In genomic region chr13:83515267-83515666, GRCh38 we compare ENCODE assay signal across 24 cellular contexts.
DNase-seq lines count a peak whose midpoint lies in the region; ATAC-seq, FAIRE-seq and TF ChIP-seq lines count a peak whose summit lies in the region.
"Had no signal": no experiment of that assay in that cellular context is flagged by ENCODE, and none has a peak within 500 bp of the region (broad histone marks: within the 10 kb centered on the region; RNA-seq: fewer than 3 reads in every experiment).

No MANE protein-coding gene starts in this region.

- H3K4me3 Mint-ChIP-seq in nephron progenitor cell = no peak overlapping the region
- H3K4me3 Mint-ChIP-seq: activated naive CD8-positive, alpha-beta T cell treated with anti-CD3 and anti-CD28 coated beads for 36 hours; activated T-cell treated with anti-CD3 and anti-CD28 coated beads, Interleukin-2, amount 50 U/mL, for 4 hours; CD4-positive, CD25-positive, alpha-beta regulatory T cell; neural crest cell had no signal

- DNase-seq in GM03348 (ENCODE audit: low spot score) (peak; percentile 42), MG63 (peak; percentile 5), bronchial epithelial cell (ENCODE audit: low read depth) (peak; percentile 76), nephron progenitor cell (no peak), NK-92 (lab: John Stamatoyannopoulos, UW; ENCODE audit: unreplicated experiment) (no peak)
- DNase-seq: activated CD4-positive, alpha-beta T cell treated with anti-CD3 and anti-CD28 coated beads, Interleukin-2, amount 50 U/mL, for 48 hours; activated naive CD8-positive, alpha-beta T cell treated with anti-CD3 and anti-CD28 coated beads for 36 hours; activated T-cell treated with anti-CD3 and anti-CD28 coated beads, Interleukin-2, amount 50 U/mL, for 4 hours; CD4-positive, CD25-positive, alpha-beta regulatory T cell; cerebellar nuclear complex; H7; NCI-H1417 treated with DMSO at 0.1 percent for 48 hours; NCI-H2227 treated with DMSO at 0.1 percent for 48 hours; right cardiac atrium; stimulated activated CD4-positive, alpha-beta T cell treated with anti-CD3 and anti-CD28 coated beads, Interleukin-1b, Interleukin-23, amount 100 ng/mL, for 48 hours; testis had no signal

- no peaks in the 10 kb centered on the region for H3K36me3 Mint-ChIP-seq in nephron progenitor cell (ENCODE audit: low read depth)
- H3K36me3 Mint-ChIP-seq: activated naive CD8-positive, alpha-beta T cell treated with anti-CD3 and anti-CD28 coated beads for 36 hours; CD4-positive, CD25-positive, alpha-beta regulatory T cell had no signal

- peak overlapping the region; percentile 8 for H3K27ac Mint-ChIP-seq in nephron progenitor cell
- H3K27ac Mint-ChIP-seq: activated naive CD8-positive, alpha-beta T cell treated with anti-CD3 and anti-CD28 coated beads for 36 hours; CD4-positive, CD25-positive, alpha-beta regulatory T cell had no signal

- H3K27me3 Mint-ChIP-seq in nephron progenitor cell (ENCODE audit: low read depth, poor library complexity) = peaks cover 3% of the 10 kb centered on the region
- H3K27me3 Mint-ChIP-seq: activated naive CD8-positive, alpha-beta T cell treated with anti-CD3 and anti-CD28 coated beads for 36 hours; CD4-positive, CD25-positive, alpha-beta regulatory T cell had no signal

- FAIRE-seq in bronchial epithelial cell (lab: Jason Lieb, UNC) = no peak
- FAIRE-seq: endometrium, GM12891, islet of Langerhans, TTC549 had no signal

- no peaks in the 10 kb centered on the region for H3K27me3 ChIP-seq in MG63
- H3K27me3 ChIP-seq in bronchial epithelial cell (ENCODE audit: control insufficient read depth, insufficient read depth, low read length) = no peaks in the 10 kb centered on the region
- H3K27me3 ChIP-seq: testis had no signal

- H3K4me3 ChIP-seq in MG63 (no peak overlapping the region), bronchial epithelial cell (ENCODE audit: low read depth, low read length) (no peak overlapping the region)
- H3K4me3 ChIP-seq: SK-N-MC, testis had no signal

- no peaks in the 10 kb centered on the region for H3K9me3 ChIP-seq in MG63
- H3K9me3 ChIP-seq: testis had no signal

- H3K9me3 Mint-ChIP-seq in nephron progenitor cell = no peaks in the 10 kb centered on the region
- H3K9me3 Mint-ChIP-seq: neural crest cell had no signal

- H3K36me3 ChIP-seq in MG63 = no peaks in the 10 kb centered on the region
- no peaks in the 10 kb centered on the region for H3K36me3 ChIP-seq in bronchial epithelial cell (ENCODE audit: control insufficient read depth, insufficient read depth, low read length)

- TF ChIP-seq CTCF in bronchial epithelial cell (IDR thresholded peaks at IDR 0.05; ENCODE audit: insufficient read depth, low read length, severe bottlenecking) = no peak
- no peak for TF ChIP-seq CTCF in nephron progenitor cell (IDR thresholded peaks at IDR 0.05)

- ATAC-seq in HG03457 (IDR thresholded peaks at IDR 0.05; ENCODE audit: unreplicated experiment) (no peak), HG03520 (IDR thresholded peaks at IDR 0.05; ENCODE audit: unreplicated experiment) (no peak)
- ATAC-seq: activated T-cell treated with anti-CD3 and anti-CD28 coated beads, Interleukin-2, amount 50 U/mL, for 4 hours; right cardiac atrium had no signal

- no peaks in the 10 kb centered on the region for H3K4me1 Mint-ChIP-seq in nephron progenitor cell
- H3K4me1 Mint-ChIP-seq: activated naive CD8-positive, alpha-beta T cell treated with anti-CD3 and anti-CD28 coated beads for 36 hours; CD4-positive, CD25-positive, alpha-beta regulatory T cell; neural crest cell had no signal

Comparison
In these comparisons a context has a peak if more than half of its experiments do, and no peak if none do; other contexts are left out.
1. DNase-seq: peak in GM03348 (single experiment), MG63 (single experiment) and bronchial epithelial cell (single experiment); none in nephron progenitor cell (single experiment) and NK-92 (single experiment).